27 cellular contexts compared by ENCODE assay signal in genomic region chr12:85190728-85191127, GRCh38.
"Had no signal": no experiment of that assay in that cellular context is flagged by ENCODE, and none has a peak within 500 bp of the region (broad histone marks: within the 10 kb centered on the region; RNA-seq: fewer than 3 reads in every experiment).

No MANE protein-coding gene starts in this region.

- H3K36me3 Mint-ChIP-seq: activated naive CD4-positive, alpha-beta T cell treated with anti-CD3 and anti-CD28 coated beads, Interleukin-2, amount 50 U/mL, for 24 hours; activated naive CD8-positive, alpha-beta T cell treated with anti-CD3 and anti-CD28 coated beads, Interleukin-2, amount 10 ng/mL, durations not matched to agents 7 days and 5 days; brain had no signal

- DNase-seq: activated CD4-positive, alpha-beta T cell treated with anti-CD3 and anti-CD28 coated beads for 4 hours; activated CD4-positive, alpha-beta T cell treated with anti-CD3 and anti-CD28 coated beads, Interleukin-2, amount 10 ng/mL, durations not matched to agents 7 days and 5 days; activated CD4-positive, alpha-beta T cell treated with anti-CD3 and anti-CD28 coated beads, Interleukin-2, amount 50 U/mL, for 48 hours; activated CD4-positive, CD25-positive, alpha-beta regulatory T cell; activated CD4-positive, CD25-positive, alpha-beta regulatory T cell treated with anti-CD3 and anti-CD28 coated beads, Interleukin-2, amount 50 U/mL, for 72 hours; activated CD8-positive, alpha-beta memory T cell treated with anti-CD3 and anti-CD28 coated beads for 24 hours; activated CD8-positive, alpha-beta T cell treated with anti-CD3 and anti-CD28 coated beads for 36 hours; activated effector memory CD4-positive, alpha-beta T cell treated with Interleukin-2 at 50 U/mL for 16 hours; activated gamma-delta T cell treated with Interleukin-2 at 50 U/mL for 16 hours; activated naive CD4-positive, alpha-beta T cell treated with anti-CD3 and anti-CD28 coated beads for 36 hours; activated naive CD8-positive, alpha-beta T cell treated with anti-CD3 and anti-CD28 coated beads, Interleukin-2, amount 10 ng/mL, durations not matched to agents 7 days and 5 days; activated T-cell treated with anti-CD3 and anti-CD28 coated beads, Interleukin-2, amount 50 U/mL, for 4 hours; central memory CD4-positive, alpha-beta T cell; cerebellar nuclear complex; colonic mucosa; dorsolateral prefrontal cortex; effector memory CD4-positive, alpha-beta T cell; endodermal cell; foreskin fibroblast; head of caudate nucleus; hippocampal formation; T-helper 2 cell had no signal

- H3K27ac Mint-ChIP-seq: activated CD4-positive, alpha-beta T cell treated with anti-CD3 and anti-CD28 coated beads, Interleukin-2, amount 10 ng/mL, durations not matched to agents 7 days and 5 days; activated CD8-positive, alpha-beta T cell treated with anti-CD3 and anti-CD28 coated beads for 36 hours; activated naive CD4-positive, alpha-beta T cell treated with anti-CD3 and anti-CD28 coated beads for 36 hours; activated naive CD4-positive, alpha-beta T cell treated with anti-CD3 and anti-CD28 coated beads, Interleukin-2, amount 50 U/mL, for 24 hours; activated naive CD8-positive, alpha-beta T cell treated with anti-CD3 and anti-CD28 coated beads, Interleukin-2, amount 10 ng/mL, durations not matched to agents 7 days and 5 days; activated T-helper 17 cell treated with anti-CD3 and anti-CD28 coated beads, Interleukin-2, amount 50 U/mL, for 72 hours; brain; dendritic cell treated with granulocyte-macrophage colony-stimulating factor and Interleukin-4, amounts not matched to agents 40 ng/mL and 50 ng/mL, for 4 days; endodermal cell had no signal

- H3K9me3 Mint-ChIP-seq: activated CD4-positive, alpha-beta T cell treated with anti-CD3 and anti-CD28 coated beads, Interleukin-2, amount 10 ng/mL, durations not matched to agents 7 days and 5 days; activated CD8-positive, alpha-beta T cell treated with anti-CD3 and anti-CD28 coated beads for 36 hours; activated naive CD4-positive, alpha-beta T cell treated with anti-CD3 and anti-CD28 coated beads for 36 hours; activated naive CD4-positive, alpha-beta T cell treated with anti-CD3 and anti-CD28 coated beads, Interleukin-2, amount 50 U/mL, for 24 hours; activated naive CD8-positive, alpha-beta T cell treated with anti-CD3 and anti-CD28 coated beads, Interleukin-2, amount 10 ng/mL, durations not matched to agents 7 days and 5 days; activated T-cell treated with anti-CD3 and anti-CD28 coated beads, Interleukin-2, amount 50 U/mL, for 4 hours; activated T-helper 17 cell treated with anti-CD3 and anti-CD28 coated beads, Interleukin-2, amount 50 U/mL, for 72 hours; dendritic cell treated with granulocyte-macrophage colony-stimulating factor and Interleukin-4, amounts not matched to agents 40 ng/mL and 50 ng/mL, for 4 days; endodermal cell had no signal

- ATAC-seq: activated CD8-positive, alpha-beta T cell treated with anti-CD3 and anti-CD28 coated beads for 36 hours; activated T-cell treated with anti-CD3 and anti-CD28 coated beads, Interleukin-2, amount 50 U/mL, for 4 hours; activated T-helper 17 cell treated with anti-CD3 and anti-CD28 coated beads, Interleukin-2, amount 50 U/mL, for 72 hours; esophagus mucosa had no signal
